ENCODE assay signal across 13 cellular contexts in the genomic region with DNA sequence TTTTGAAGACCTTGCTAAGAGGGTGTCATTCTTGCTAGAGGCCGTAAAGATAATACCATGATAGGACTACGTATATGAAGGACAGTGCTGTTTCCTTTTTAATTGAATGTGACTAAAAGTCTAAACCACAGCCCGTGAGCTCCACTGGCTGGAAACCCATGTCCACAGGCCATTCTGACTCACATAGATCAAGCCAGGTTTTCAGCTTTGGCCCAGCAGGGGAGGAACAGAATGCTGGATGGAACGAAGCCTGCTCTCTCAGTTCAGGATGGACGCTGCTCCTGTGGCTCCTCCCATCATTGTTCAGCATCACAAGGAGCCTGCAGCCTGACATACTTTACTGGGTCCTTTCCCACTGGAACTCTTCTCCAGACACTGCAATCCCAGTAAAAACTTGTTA. TPM values are rescaled to one million over a fixed set of nuclear protein-coding genes. Genes with fewer than 3 reads are reported as not detected.
DNase-seq lines count a peak whose midpoint lies in the region; ATAC-seq, FAIRE-seq and TF ChIP-seq lines count a peak whose summit lies in the region.
"Had no signal": no experiment of that assay in that cellular context is flagged by ENCODE, and none has a peak within 500 bp of the region (broad histone marks: within the 10 kb centered on the region; RNA-seq: fewer than 3 reads in every experiment).

No MANE protein-coding gene starts in this region.

- intact Hi-C loops in pancreas (cut with DNase I) = no loop called here

- peak; percentile 52 for DNase-seq in Caki2 (ENCODE audit: low read depth)
- DNase-seq in LHCN-M2 (ENCODE audit: low read depth) = peak; percentile 94
- peak; percentile 83 for DNase-seq in dedifferentiated amniotic fluid mesenchymal stem cell (ENCODE audit: extremely low spot score)
- DNase-seq in ureter (ENCODE audit: low spot score) = no peak
- DNase-seq in pancreas = no peak
- no peak for DNase-seq in ecto neural progenitor cell (ENCODE audit: low spot score)
- DNase-seq: activated CD4-positive, alpha-beta T cell treated with anti-CD3 and anti-CD28 coated beads for 36 hours; midbrain; NCI-H1694 treated with DMSO at 0.1 percent for 48 hours; spleen had no signal

- H3K36me3 ChIP-seq in mesodermal cell (ENCODE audit: control insufficient read depth, insufficient read depth, low read length) = no peaks in the 10 kb centered on the region
- H3K36me3 ChIP-seq in pancreas = no peaks in the 10 kb centered on the region
- H3K36me3 ChIP-seq: spleen had no signal

- TF ChIP-seq CTCF in pancreas (IDR thresholded peaks at IDR 0.05) = no peak

- peak overlapping the region; percentile 30 for H3K27ac ChIP-seq in mesodermal cell (ENCODE audit: low read depth, low read length, severe bottlenecking)
- H3K27ac ChIP-seq in pancreas = no peak overlapping the region
- H3K27ac ChIP-seq: spleen had no signal

- H3K4me1 ChIP-seq in mesodermal cell (ENCODE audit: control insufficient read depth, insufficient read depth, low read length, poor library complexity, severe bottlenecking) (peaks cover 57% of the 10 kb centered on the region), pancreas (no peaks in the 10 kb centered on the region)

- no peak overlapping the region for H3K4me3 ChIP-seq in mesodermal cell (ENCODE audit: extremely low read depth, insufficient read depth, low read length, poor library complexity, severe bottlenecking)
- H3K4me3 ChIP-seq in pancreas = no peak overlapping the region
- H3K4me3 ChIP-seq: spleen had no signal

- ATAC-seq in pancreas (no peak), GM21717 (IDR thresholded peaks at IDR 0.05; ENCODE audit: unreplicated experiment) (no peak)
- ATAC-seq: activated CD4-positive, alpha-beta T cell treated with anti-CD3 and anti-CD28 coated beads for 36 hours; stimulated activated effector memory CD8-positive, alpha-beta T cell treated with anti-CD3 and anti-CD28 coated beads, Interleukin-12 subunit alpha, Interleukin-12 subunit beta, amount 100 ng/mL, for 72 hours had no signal

- in situ Hi-C loops in Caki2 (cut with HindIII; ENCODE audit: low pct_unique_long_range_greater_than_20kb, low sequenced_read_pairs) = no loop called here

- WGBS in mesodermal cell (ENCODE audit: insufficient coverage in 2 of 2), 2 experiments = 81 to 88% methylated on average over 4 to 5 of the region's 5 CpGs
- WGBS in pancreas, 2 donors = 63 to 66% methylated on average over 5 of the region's 5 CpGs

- H3K9me3 ChIP-seq in mesodermal cell (ENCODE audit: control insufficient read depth, low read length) (peaks cover 1% of the 10 kb centered on the region), pancreas (no peaks in the 10 kb centered on the region)

- no peak for FAIRE-seq in pancreas (lab: Jason Lieb, UNC)

- no peaks in the 10 kb centered on the region for H3K27me3 ChIP-seq in pancreas
- H3K27me3 ChIP-seq: spleen had no signal

RNA-seq across cellular contexts. Expression of gene ALPK2, which starts 47.6 kb away (rescaled TPM):
- 2.0 and 2.8 TPM in 2 replicates for total RNA-seq in Caki2 (2014; rRNA removed; shearing (Covaris generic); ENCODE audit: low replicate concordance)
- total RNA-seq in LHCN-M2 (2014; rRNA removed) (12.1 and 16.8 TPM in 2 replicates), ureter (0.16 TPM), pancreas (under 1 TPM in 5 of 6 donors, not detected in 1; 0.06 to 0.44 (median 0.12) TPM)
- polyA plus RNA-seq in LHCN-M2 (2012) = 26.0 TPM
- 25.8 TPM for polyA plus RNA-seq in mesodermal cell (2013, experiment 1 of 2)
- polyA plus RNA-seq in mesodermal cell (2013, experiment 2 of 2) = 28.0 TPM
- polyA plus RNA-seq in pancreas = under 1 TPM; 0.02 to 0.08 TPM

Comparison
In these comparisons a context has a peak if more than half of its experiments do, and no peak if none do; other contexts are left out.
1. DNase-seq: peak in Caki2 (single experiment), LHCN-M2 (single experiment) and dedifferentiated amniotic fluid mesenchymal stem cell (single experiment); none in ureter (single experiment), pancreas (0 of 6) and ecto neural progenitor cell (single experiment).